Comparison of ENCODE assay signal across 28 cellular contexts in the genomic region with DNA sequence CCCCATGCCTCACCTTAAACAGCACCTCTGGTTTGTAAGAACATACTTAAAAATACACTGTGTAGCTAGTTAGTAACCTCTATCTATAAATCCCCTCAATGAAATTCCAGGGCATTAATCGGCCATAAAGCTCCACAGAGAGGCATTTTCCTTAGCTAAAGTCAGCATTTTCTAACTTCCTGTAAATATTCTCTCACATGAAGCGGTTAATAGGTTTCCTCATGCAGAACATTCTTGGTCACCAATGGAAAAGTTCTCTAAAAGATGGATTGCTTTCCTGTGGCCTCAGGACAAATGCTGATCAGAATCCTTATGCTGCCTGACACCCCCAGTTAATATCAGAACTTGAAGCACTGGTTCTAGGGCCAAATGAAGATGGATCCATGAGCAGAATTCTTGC.
"Had no signal": no experiment of that assay in that cellular context is flagged by ENCODE, and none has a peak within 500 bp of the region (broad histone marks: within the 10 kb centered on the region; RNA-seq: fewer than 3 reads in every experiment).

No MANE protein-coding gene starts in this region.

- H3K4me1 ChIP-seq: foreskin keratinocyte, gastroesophageal sphincter, prostate gland, suprapubic skin, transverse colon, vagina had no signal

- H3K36me3 ChIP-seq: gastroesophageal sphincter, heart right ventricle, prostate gland, suprapubic skin, transverse colon, vagina had no signal

- DNase-seq: caudate nucleus; cerebellar nuclear complex; dorsolateral prefrontal cortex; effector CD4-positive, alpha-beta T cell; foreskin keratinocyte; glutamatergic neuron; heart right ventricle; hippocampal formation; islet precursor cell; left colon; mucosa of descending colon; naive thymus-derived CD4-positive, alpha-beta T cell; nephron progenitor cell; nucleus accumbens; retina; stimulated activated CD4-positive, alpha-beta T cell treated with anti-CD3 and anti-CD28 coated beads, Interleukin-12 subunit alpha, Interleukin-12 subunit beta, amount 100 ng/mL, for 4 hours; stimulated activated CD4-positive, alpha-beta T cell treated with anti-CD3 and anti-CD28 coated beads, Interleukin-1b, Interleukin-23, amount 100 ng/mL, for 48 hours; stimulated activated CD4-positive, alpha-beta T cell treated with anti-CD3 and anti-CD28 coated beads, Interleukin-4, amount 100 ng/mL, for 1 hour; stimulated activated CD8-positive, alpha-beta memory T cell treated with anti-CD3 and anti-CD28 coated beads, Interleukin-4, amount 100 ng/mL, for 48 hours; stimulated activated naive CD4-positive, alpha-beta T cell; stimulated activated naive CD8-positive, alpha-beta T cell treated with anti-CD3 and anti-CD28 coated beads, Interleukin-15, amount 100 ng/mL, for 72 hours; transverse colon had no signal

- H3K9me3 ChIP-seq: gastroesophageal sphincter, heart right ventricle, mucosa of descending colon, prostate gland, suprapubic skin, transverse colon, vagina had no signal

- H3K27me3 ChIP-seq: dorsolateral prefrontal cortex, gastroesophageal sphincter, heart right ventricle, suprapubic skin, transverse colon, vagina had no signal

- H3K4me3 ChIP-seq: dorsolateral prefrontal cortex, gastroesophageal sphincter, heart right ventricle, lung, mucosa of descending colon, prostate gland, smooth muscle cell, suprapubic skin, transverse colon, vagina had no signal

- H3K27ac ChIP-seq: dorsolateral prefrontal cortex, foreskin keratinocyte, gastroesophageal sphincter, heart right ventricle, prostate gland, suprapubic skin, transverse colon, vagina had no signal
